In genomic region chr3:42839616-42840015, GRCh38 we compare ENCODE assay signal across 8 cellular contexts. TPM values are rescaled to one million over a fixed set of nuclear protein-coding genes. Genes with fewer than 3 reads are reported as not detected.
DNase-seq lines count a peak whose midpoint lies in the region; ATAC-seq, FAIRE-seq and TF ChIP-seq lines count a peak whose summit lies in the region.

No MANE protein-coding gene starts in this region.

- H3K36me3 ChIP-seq in mammary epithelial cell (ENCODE audit: insufficient read depth, low read length): no peaks in the 10 kb centered on the region
- H3K36me3 ChIP-seq in keratinocyte (ENCODE audit: control insufficient read depth in 2 of 2, extremely low read depth in 1 of 2, insufficient read depth in 2 of 2, low read length in 2 of 2): no peaks in the 10 kb centered on the region

- H3K4me1 ChIP-seq in mammary epithelial cell (ENCODE audit: insufficient read depth, low read length) (no peaks in the 10 kb centered on the region), keratinocyte (ENCODE audit: control insufficient read depth, extremely low read depth, insufficient read depth, low read length) (no peaks in the 10 kb centered on the region)

- no peaks in the 10 kb centered on the region for H3K9me3 Mint-ChIP-seq in stimulated activated naive B cell treated with anti-CD40 and anti-IgM and Interleukin-4, amounts not matched to agents 10 μg/mL and 1 μg/mL and 100 μg/mL, for 72 hours

- peak overlapping the region in 1 of 2 donors; percentile 36 for H3K4me3 Mint-ChIP-seq in stimulated activated naive B cell treated with anti-CD40 and anti-IgM and Interleukin-4, amounts not matched to agents 10 μg/mL and 1 μg/mL and 100 μg/mL, for 72 hours

- H3K9me1 ChIP-seq in keratinocyte (ENCODE audit: control insufficient read depth, extremely low read depth, insufficient read depth, low read length): no peaks in the 10 kb centered on the region

- H3K27ac ChIP-seq in mammary epithelial cell (ENCODE audit: insufficient read depth, low read depth, low read length): no peak overlapping the region
- no peak overlapping the region for H3K27ac ChIP-seq in keratinocyte (ENCODE audit: control insufficient read depth, insufficient read depth, low read length)

- in situ Hi-C loops in mammary epithelial cell (cut with MboI; ENCODE audit: low sequenced_read_pairs in 2 of 2): loop anchor here in 1 of 2 donors (5.0 kb wide), 1 partner anchor 57 kb away; no protein-coding TSS in a partner anchor

- H3K4me2 ChIP-seq in mammary epithelial cell (ENCODE audit: insufficient read depth, low read depth, low read length) (no peak overlapping the region), keratinocyte (ENCODE audit: control insufficient read depth, extremely low read depth, insufficient read depth, low read depth, low read length) (peak overlapping the region; percentile 10)

- CTCF ChIA-PET in mammary epithelial cell (lab: Charles Lee; ENCODE audit: low non-redundant PET): interaction anchor here (0.6 to 0.9 kb wide), 2 partner anchors 8 to 12 kb away, joined by 5 read pairs; no protein-coding TSS in a partner anchor

- FAIRE-seq in keratinocyte (lab: Jason Lieb, UNC): peak; percentile 71

- no peaks in the 10 kb centered on the region for H3K9me3 ChIP-seq in mammary epithelial cell (replicated peaks; ENCODE audit: insufficient read depth, low read length)
- H3K9me3 ChIP-seq in keratinocyte (ENCODE audit: control insufficient read depth, low read depth, low read length): no peaks in the 10 kb centered on the region

- H3K79me2 ChIP-seq in mammary epithelial cell (ENCODE audit: insufficient read depth, low read length): no peaks in the 10 kb centered on the region
- no peaks in the 10 kb centered on the region for H3K79me2 ChIP-seq in keratinocyte (ENCODE audit: control insufficient read depth, insufficient read depth, low read length)

- dilution Hi-C loops in mammary epithelial cell (cut with HindIII; ENCODE audit: low sequenced_read_pairs): no loop called here
- dilution Hi-C loops in keratinocyte (cut with MboI; ENCODE audit: extremely low pct_ligation_motif_present, low sequenced_read_pairs): no loop called here

- WGBS in mammary epithelial cell (ENCODE audit: low coverage, missing lambda C conversion rate): 30% methylated on average over 7 of the region's 7 CpGs

- ATAC-seq in GM21619 (IDR thresholded peaks at IDR 0.05; ENCODE audit: unreplicated experiment): peak; percentile 97
- peak; percentile 98 to 99 for ATAC-seq in stimulated activated naive B cell treated with anti-CD40 and anti-IgM and Interleukin-4, amounts not matched to agents 10 μg/mL and 1 μg/mL and 100 μg/mL, for 72 hours (replicated peaks)

- peak; percentile 8 for DNase-seq in activated T-cell treated with anti-CD3 and anti-CD28 coated beads for 48 hours (ENCODE audit: low read depth)
- no peak for DNase-seq in activated T-cell treated with anti-CD3 and anti-CD28 coated beads, Interleukin-2, amount 50 U/mL, for 1 hour
- DNase-seq in HuH-7.5 (ENCODE audit: low spot score): peak; percentile 28
- peak; percentile 10 for DNase-seq in SIG-M5 (lab: John Stamatoyannopoulos, UW)
- DNase-seq in mammary epithelial cell: peak; percentile 60
- DNase-seq in keratinocyte (ENCODE audit: low read depth, low spot score): no peak
- DNase-seq in stimulated activated naive B cell treated with anti-CD40 and anti-IgM and Interleukin-4, amounts not matched to agents 10 μg/mL and 1 μg/mL and 100 μg/mL, for 72 hours: peak; percentile 21

- H3K27me3 Mint-ChIP-seq in stimulated activated naive B cell treated with anti-CD40 and anti-IgM and Interleukin-4, amounts not matched to agents 10 μg/mL and 1 μg/mL and 100 μg/mL, for 72 hours: peaks cover 5 to 6% of the 10 kb centered on the region in 2 donors

- peak overlapping the region; percentile 14 for H3K27ac Mint-ChIP-seq in stimulated activated naive B cell treated with anti-CD40 and anti-IgM and Interleukin-4, amounts not matched to agents 10 μg/mL and 1 μg/mL and 100 μg/mL, for 72 hours

- H3K9ac ChIP-seq in mammary epithelial cell (ENCODE audit: insufficient read depth, low read length) (no peak overlapping the region), keratinocyte (ENCODE audit: control insufficient read depth, extremely low read depth, insufficient read depth, low read length) (no peak overlapping the region)

- no peaks in the 10 kb centered on the region for H4K20me1 ChIP-seq in mammary epithelial cell (ENCODE audit: insufficient read depth, low read length)
- H4K20me1 ChIP-seq in keratinocyte (ENCODE audit: control insufficient read depth, extremely low read depth, insufficient read depth, low read length): no peaks in the 10 kb centered on the region

- H3K36me3 Mint-ChIP-seq in stimulated activated naive B cell treated with anti-CD40 and anti-IgM and Interleukin-4, amounts not matched to agents 10 μg/mL and 1 μg/mL and 100 μg/mL, for 72 hours: no peaks in the 10 kb centered on the region

- peak; percentile 77 to 86 for TF ChIP-seq CTCF in mammary epithelial cell (conservative IDR thresholded peaks at IDR 0.05 in 1 of 2, IDR thresholded peaks at IDR 0.05 in 1 of 2; ENCODE audit: extremely low read depth in 1 of 2, insufficient read depth in 1 of 2, low read depth in 1 of 2, low read length in 2 of 2)
- peak; percentile 72 to 87 (median 77) for TF ChIP-seq CTCF in keratinocyte (optimal IDR thresholded peaks at IDR 0.05 in 1 of 3, IDR thresholded peaks at IDR 0.05 in 1 of 3, conservative IDR thresholded peaks at IDR 0.05 in 1 of 3; ENCODE audit: extremely low read depth in 1 of 3, insufficient read depth in 2 of 3, low read length in 3 of 3)

- H2AFZ ChIP-seq in mammary epithelial cell (ENCODE audit: low read depth, low read length) (peak overlapping the region; percentile 49), keratinocyte (ENCODE audit: control insufficient read depth, low read length) (no peak overlapping the region)

- H3K27me3 ChIP-seq in mammary epithelial cell (ENCODE audit: insufficient read depth, low read length) (no peaks in the 10 kb centered on the region), keratinocyte (ENCODE audit: control insufficient read depth, extremely low read depth, insufficient read depth, low read length) (peaks cover 1% of the 10 kb centered on the region)

- BruUV-seq in mammary epithelial cell (replicated peaks; lab: Mats Ljungman, UMichigan): no TSS peak

- peaks cover 11 to 26% of the 10 kb centered on the region in 2 donors for H3K4me1 Mint-ChIP-seq in stimulated activated naive B cell treated with anti-CD40 and anti-IgM and Interleukin-4, amounts not matched to agents 10 μg/mL and 1 μg/mL and 100 μg/mL, for 72 hours

- intact Hi-C loops in mammary epithelial cell (cut with micrococcal nuclease): loop anchor here (1.0 to 10.0 kb wide), 4 partner anchors 41 to 265 kb away; no protein-coding TSS in a partner anchor

- H3K4me3 ChIP-seq in mammary epithelial cell (replicated peaks in 1 of 3; ENCODE audit: insufficient read depth in 1 of 3, low read depth in 2 of 3, low read length in 3 of 3) (no peak overlapping the region), keratinocyte (ENCODE audit: control insufficient read depth in 2 of 3, extremely low read depth in 1 of 3, insufficient read depth in 2 of 3, low read depth in 1 of 3, low read length in 3 of 3) (no peak overlapping the region)

RNA-seq across cellular contexts. Expression of gene ACKR2, which starts 30.4 kb away (rescaled TPM):
- under 1 TPM; 0.52 to 0.67 TPM for total RNA-seq in mammary epithelial cell
- polyA plus RNA-seq in mammary epithelial cell (0.19 TPM), keratinocyte (0.22 to 0.23 TPM (median 0.23 TPM) in 3 replicates)
- polyA minus RNA-seq in mammary epithelial cell (not detected), keratinocyte (0.53 to 1.5 TPM (median 0.54 TPM) in 3 replicates)
- polyA plus RNA-seq in keratinocyte (2011; ENCODE audit: low read depth): 1.4 TPM
- polyA plus RNA-seq in keratinocyte (2011; cell fraction: cytosol; rRNA removed): 0.09 and 0.11 TPM in 2 replicates
- polyA plus RNA-seq in keratinocyte (2011; cell fraction: nucleus; rRNA removed): 0.52 and 0.96 TPM in 2 replicates
- polyA plus RNA-seq in keratinocyte (2012; ENCODE audit: low replicate concordance): 0.23 and 0.87 TPM in 2 replicates
- polyA minus RNA-seq in keratinocyte (2011; cell fraction: cytosol; rRNA and poly(A)+ RNA removed): not detected
- polyA minus RNA-seq in keratinocyte (2011; cell fraction: nucleus; rRNA and poly(A)+ RNA removed): 0.84 and 1.0 TPM in 2 replicates

RNA-seq across cellular contexts. Expression of gene HIGD1A, which starts 35.3 kb away (rescaled TPM):
- total RNA-seq in mammary epithelial cell: 100 to 1,000 TPM; 139 to 165 TPM
- polyA plus RNA-seq in mammary epithelial cell: 170 TPM
- 31.3 TPM for polyA minus RNA-seq in mammary epithelial cell
- 262 to 443 TPM (median 294 TPM) in 3 replicates for polyA plus RNA-seq in keratinocyte
- polyA plus RNA-seq in keratinocyte (2011; ENCODE audit: low read depth): 110 TPM
- 307 and 559 TPM in 2 replicates for polyA plus RNA-seq in keratinocyte (2011; cell fraction: cytosol; rRNA removed)
- 109 and 166 TPM in 2 replicates for polyA plus RNA-seq in keratinocyte (2011; cell fraction: nucleus; rRNA removed)
- 264 and 308 TPM in 2 replicates for polyA plus RNA-seq in keratinocyte (2012; ENCODE audit: low replicate concordance)
- 25.3 to 122 TPM (median 71.9 TPM) in 3 replicates for polyA minus RNA-seq in keratinocyte
- polyA minus RNA-seq in keratinocyte (2011; cell fraction: cytosol; rRNA and poly(A)+ RNA removed): 98.6 TPM
- polyA minus RNA-seq in keratinocyte (2011; cell fraction: nucleus; rRNA and poly(A)+ RNA removed): 28.0 and 45.0 TPM in 2 replicates

RNA-seq across cellular contexts. Expression of gene CYP8B1, which starts 36.1 kb away (rescaled TPM):
- not detected for total RNA-seq in mammary epithelial cell
- polyA plus RNA-seq in mammary epithelial cell (not detected), keratinocyte (not detected in 3 replicates)
- polyA minus RNA-seq in mammary epithelial cell (not detected), keratinocyte (not detected in 3 replicates)
- polyA plus RNA-seq in keratinocyte (2011; ENCODE audit: low read depth): not detected
- polyA plus RNA-seq in keratinocyte (2011; cell fraction: cytosol; rRNA removed): not detected in 2 replicates
- not detected in 2 replicates for polyA plus RNA-seq in keratinocyte (2011; cell fraction: nucleus; rRNA removed)
- polyA plus RNA-seq in keratinocyte (2012; ENCODE audit: low replicate concordance): 0.06 TPM in 1 of 2 replicates, not detected in the other
- not detected for polyA minus RNA-seq in keratinocyte (2011; cell fraction: cytosol; rRNA and poly(A)+ RNA removed)
- polyA minus RNA-seq in keratinocyte (2011; cell fraction: nucleus; rRNA and poly(A)+ RNA removed): not detected in 2 replicates

Comparison
In these comparisons a context has a peak if more than half of its experiments do, and no peak if none do; other contexts are left out.
1. DNase-seq: peak in activated T-cell treated with anti-CD3 and anti-CD28 coated beads for 48 hours (single experiment), HuH-7.5 (single experiment), SIG-M5 (single experiment), mammary epithelial cell (single experiment) and stimulated activated naive B cell treated with anti-CD40 and anti-IgM and Interleukin-4, amounts not matched to agents 10 μg/mL and 1 μg/mL and 100 μg/mL, for 72 hours (single experiment); none in activated T-cell treated with anti-CD3 and anti-CD28 coated beads, Interleukin-2, amount 50 U/mL, for 1 hour (single experiment) and keratinocyte (single experiment).